Comparison of ENCODE assay signal across 8 cellular contexts in the genomic region with DNA sequence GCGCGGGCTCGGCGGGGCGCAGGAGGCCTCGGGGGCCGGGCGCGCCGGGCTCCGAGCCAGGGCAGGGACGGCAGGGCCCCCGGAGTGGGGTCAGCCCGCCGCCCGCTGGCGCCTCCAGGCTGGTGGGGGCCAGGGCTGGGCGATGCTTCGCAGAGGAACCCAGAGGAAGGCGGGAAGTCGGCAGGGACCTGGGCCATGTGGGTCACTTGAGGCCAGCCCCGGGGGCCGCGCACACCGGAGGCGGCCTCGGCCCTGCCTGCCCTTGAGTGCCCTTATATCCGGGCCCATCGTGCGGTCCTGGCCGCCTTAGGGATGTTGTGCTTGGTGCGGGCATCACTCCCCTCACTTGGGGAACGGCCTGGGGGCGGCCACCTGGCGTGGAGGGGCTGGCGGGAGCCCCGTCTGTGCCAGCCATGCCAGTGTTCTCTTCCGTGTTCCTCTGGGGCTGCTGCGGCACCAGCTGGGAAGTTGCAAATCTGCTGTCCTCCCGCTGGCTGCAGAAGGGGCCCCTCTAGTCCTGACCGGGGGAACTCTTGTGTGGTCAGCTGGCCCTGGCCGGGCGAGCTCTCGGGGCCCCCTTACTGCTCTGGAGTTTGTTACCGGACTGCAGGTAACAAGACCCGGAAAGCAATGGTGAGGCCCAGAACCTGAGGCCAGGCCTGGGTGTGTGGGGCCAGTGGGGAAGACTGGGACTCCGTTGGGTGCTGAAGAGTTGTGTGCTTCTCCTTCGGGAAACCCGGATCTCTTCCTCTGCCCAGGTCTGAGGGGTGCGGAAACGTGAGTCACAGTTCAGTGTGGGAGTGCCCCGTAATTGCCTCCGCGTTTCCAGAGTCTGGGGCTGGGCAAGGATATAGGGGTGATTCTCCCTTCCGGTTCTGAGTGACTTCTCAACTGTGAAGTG. TPM values are rescaled to one million over a fixed set of nuclear protein-coding genes. Genes with fewer than 3 reads are reported as not detected.
DNase-seq lines count a peak whose midpoint lies in the region; ATAC-seq and TF ChIP-seq lines count a peak whose summit lies in the region.

No MANE protein-coding gene starts in this region.

- no peaks in the 10 kb centered on the region for H3K9me3 Mint-ChIP-seq in activated CD8-positive, alpha-beta T cell treated with anti-CD3 and anti-CD28 coated beads, Interleukin-2, amount 10 ng/mL, durations not matched to agents 7 days and 5 days (ENCODE audit: insufficient read depth)

- H3K27me3 ChIP-seq in BE2C (no peaks in the 10 kb centered on the region), fibroblast of lung (ENCODE audit: control insufficient read depth, insufficient read depth, low read length) (no peaks in the 10 kb centered on the region), ovary (no peaks in the 10 kb centered on the region)

- H3K27ac Mint-ChIP-seq in activated CD8-positive, alpha-beta T cell treated with anti-CD3 and anti-CD28 coated beads, Interleukin-2, amount 10 ng/mL, durations not matched to agents 7 days and 5 days: peak overlapping the region; percentile 95

- no peak for TF ChIP-seq POLR2A in ovary (IDR thresholded peaks at IDR 0.05)

- TF ChIP-seq CTCF in BE2C (IDR thresholded peaks at IDR 0.05; ENCODE audit: low read depth, low read length) (no peak), fibroblast of lung (conservative IDR thresholded peaks at IDR 0.05 in 1 of 2, IDR thresholded peaks at IDR 0.05 in 1 of 2; ENCODE audit: low read depth in 1 of 2, low read length in 2 of 2) (no peak), ovary (IDR thresholded peaks at IDR 0.05) (no peak)

- H4K20me1 ChIP-seq in fibroblast of lung (ENCODE audit: control insufficient read depth, extremely low read depth, insufficient read depth, low read length): no peaks in the 10 kb centered on the region

- 1 to 3% (median 1%) methylated on average over 34 to 55 of the region's 55 CpGs for WGBS in ovary, 3 donors

- H3K4me1 ChIP-seq in BE2C: no peaks in the 10 kb centered on the region; the same call in 1 of the 2 replicates
- peaks cover 14% of the 10 kb centered on the region for H3K4me1 ChIP-seq in fibroblast of lung (ENCODE audit: control insufficient read depth, extremely low read depth, insufficient read depth, low read length)
- H3K4me1 ChIP-seq in ovary (ENCODE audit: insufficient read depth): peaks cover 22% of the 10 kb centered on the region

- H3K79me2 ChIP-seq in fibroblast of lung (ENCODE audit: control insufficient read depth, insufficient read depth, low read length): peaks cover 58% of the 10 kb centered on the region

- H3K36me3 ChIP-seq in BE2C (peaks cover 14% of the 10 kb centered on the region), fibroblast of lung (ENCODE audit: control insufficient read depth, insufficient read depth, low read length) (peaks cover 6% of the 10 kb centered on the region), ovary (no peaks in the 10 kb centered on the region)

- H3K4me3 ChIP-seq in BE2C (ENCODE audit: low read depth, low read length): peak overlapping the region; percentile 88
- H3K4me3 ChIP-seq in fibroblast of lung (replicated peaks in 1 of 4; ENCODE audit: control extremely low read depth in 1 of 4, insufficient read depth in 1 of 4, low read depth in 3 of 4, low read length in 4 of 4): peak overlapping the region; percentile 70 to 91 (median 82)
- H3K4me3 ChIP-seq in ovary: peak overlapping the region; percentile 59

- H3K9me3 ChIP-seq in BE2C (no peaks in the 10 kb centered on the region), fibroblast of lung (ENCODE audit: control insufficient read depth, insufficient read depth, low read depth, low read length) (no peaks in the 10 kb centered on the region), ovary (no peaks in the 10 kb centered on the region)

- peak; percentile 48 for DNase-seq in BE2C
- peak; percentile 80 for DNase-seq in LHCN-M2 (ENCODE audit: low read depth)
- peak; percentile 46 for DNase-seq in activated CD8-positive, alpha-beta T cell treated with anti-CD3 and anti-CD28 coated beads, Interleukin-2, amount 10 ng/mL, durations not matched to agents 7 days and 5 days
- DNase-seq in fibroblast of lung (ENCODE audit: low read depth in 2 of 2): peak; percentile 56 to 64
- DNase-seq in ovary: peak; percentile 50 to 73 (median 66)
- no peak for DNase-seq in putamen (ENCODE audit: low spot score)

- peak overlapping the region; percentile 82 for H3K27ac ChIP-seq in fibroblast of lung (ENCODE audit: insufficient read depth, low read length)
- H3K27ac ChIP-seq in ovary: peak overlapping the region; percentile 24 to 45

- H3K4me3 Mint-ChIP-seq in activated CD8-positive, alpha-beta T cell treated with anti-CD3 and anti-CD28 coated beads, Interleukin-2, amount 10 ng/mL, durations not matched to agents 7 days and 5 days: peak overlapping the region; percentile 93

- H3K4me1 Mint-ChIP-seq in activated CD8-positive, alpha-beta T cell treated with anti-CD3 and anti-CD28 coated beads, Interleukin-2, amount 10 ng/mL, durations not matched to agents 7 days and 5 days (ENCODE audit: low read depth): peaks cover 34% of the 10 kb centered on the region

- POLR2A ChIA-PET in activated CD8-positive, alpha-beta T cell treated with anti-CD3 and anti-CD28 coated beads, Interleukin-2, amount 10 ng/mL, durations not matched to agents 7 days and 5 days (lab: Charles Lee): interaction anchor here (0.8 to 1.4 kb wide), 7 partner anchors 8 to 157 kb away, joined by 3 read pairs; a partner anchor contains a TSS

- no peak for TF ChIP-seq EP300 in ovary (IDR thresholded peaks at IDR 0.05)

- H3K27me3 Mint-ChIP-seq in activated CD8-positive, alpha-beta T cell treated with anti-CD3 and anti-CD28 coated beads, Interleukin-2, amount 10 ng/mL, durations not matched to agents 7 days and 5 days (ENCODE audit: low read depth): no peaks in the 10 kb centered on the region

- peak overlapping the region; percentile 84 for H3K9ac ChIP-seq in fibroblast of lung (ENCODE audit: insufficient read depth, low read length)

- H2AFZ ChIP-seq in fibroblast of lung (ENCODE audit: low read length): no peak overlapping the region

- CTCF ChIA-PET in activated CD8-positive, alpha-beta T cell treated with anti-CD3 and anti-CD28 coated beads, Interleukin-2, amount 10 ng/mL, durations not matched to agents 7 days and 5 days (lab: Charles Lee): no interaction called here

- H3K36me3 Mint-ChIP-seq in activated CD8-positive, alpha-beta T cell treated with anti-CD3 and anti-CD28 coated beads, Interleukin-2, amount 10 ng/mL, durations not matched to agents 7 days and 5 days (ENCODE audit: low read depth): peaks cover 13% of the 10 kb centered on the region

- ATAC-seq in GM19455 (IDR thresholded peaks at IDR 0.05; ENCODE audit: unreplicated experiment) (peak; percentile 5), HG02571 (IDR thresholded peaks at IDR 0.05; ENCODE audit: unreplicated experiment) (no peak)
- ATAC-seq in activated CD8-positive, alpha-beta T cell treated with anti-CD3 and anti-CD28 coated beads, Interleukin-2, amount 10 ng/mL, durations not matched to agents 7 days and 5 days: peak; percentile 7

- intact Hi-C loops in ovary (cut with DNase I): loop anchor here in 1 of 4 donors (10.0 kb wide), 1 partner anchor 1156 kb away; no protein-coding TSS in a partner anchor

- H3K4me2 ChIP-seq in fibroblast of lung (ENCODE audit: extremely low read depth, insufficient read depth, low read length): peak overlapping the region; percentile 64

RNA-seq across cellular contexts. Expression of a gene that starts 0.8 kb away (rescaled TPM):
- polyA plus RNA-seq in BE2C (2012; ENCODE audit: insufficient read depth, insufficient read length, low read depth): 198 TPM
- 66.5 and 71.1 TPM in 2 replicates for total RNA-seq in LHCN-M2 (2014; rRNA removed)
- 19.5 TPM for polyA plus RNA-seq in LHCN-M2 (2012)
- total RNA-seq in activated CD8-positive, alpha-beta T cell treated with anti-CD3 and anti-CD28 coated beads, Interleukin-2, amount 10 ng/mL, durations not matched to agents 7 days and 5 days: 10 to 100 TPM; 85.3 to 93.0 TPM
- 16.4 and 21.3 TPM in 2 replicates for total RNA-seq in fibroblast of lung
- 4.1 and 7.8 TPM in 2 replicates for polyA plus RNA-seq in fibroblast of lung
- 11.5 and 21.2 TPM in 2 replicates for polyA plus RNA-seq in fibroblast of lung (2012)
- 9.6 and 15.3 TPM in 2 replicates for polyA minus RNA-seq in fibroblast of lung (ENCODE audit: low replicate concordance)
- total RNA-seq in ovary: 10 to 100 TPM; 16.9 to 38.9 (median 30.5) TPM
- polyA plus RNA-seq in ovary: 10 to 100 TPM in 1 of 2 donors, 1 to 10 TPM in 1; 1.6 to 19.4 TPM

RNA-seq across cellular contexts. Expression of a gene that starts 31.8 kb away (rescaled TPM):
- 0.91 TPM for polyA plus RNA-seq in BE2C (2012; ENCODE audit: insufficient read depth, insufficient read length, low read depth)
- 0.06 TPM in 1 of 2 replicates, not detected in the other for total RNA-seq in LHCN-M2 (2014; rRNA removed)
- polyA plus RNA-seq in LHCN-M2 (2012): 0.02 TPM
- not detected for total RNA-seq in activated CD8-positive, alpha-beta T cell treated with anti-CD3 and anti-CD28 coated beads, Interleukin-2, amount 10 ng/mL, durations not matched to agents 7 days and 5 days
- not detected in 2 replicates for total RNA-seq in fibroblast of lung
- not detected in 2 replicates for polyA plus RNA-seq in fibroblast of lung
- polyA plus RNA-seq in fibroblast of lung (2012): not detected in 2 replicates
- not detected in 2 replicates for polyA minus RNA-seq in fibroblast of lung (ENCODE audit: low replicate concordance)
- total RNA-seq in ovary: not detected
- polyA plus RNA-seq in ovary: not detected

RNA-seq across cellular contexts. Expression of a gene that starts 38.4 kb away (rescaled TPM):
- 13.5 TPM for polyA plus RNA-seq in BE2C (2012; ENCODE audit: insufficient read depth, insufficient read length, low read depth)
- total RNA-seq in LHCN-M2 (2014; rRNA removed): 0.11 TPM in 1 of 2 replicates, not detected in the other
- polyA plus RNA-seq in LHCN-M2 (2012): not detected
- 1 to 10 TPM; 1.6 TPM for total RNA-seq in activated CD8-positive, alpha-beta T cell treated with anti-CD3 and anti-CD28 coated beads, Interleukin-2, amount 10 ng/mL, durations not matched to agents 7 days and 5 days
- total RNA-seq in fibroblast of lung: 2.1 and 3.3 TPM in 2 replicates
- polyA plus RNA-seq in fibroblast of lung: 0.34 and 0.66 TPM in 2 replicates
- polyA plus RNA-seq in fibroblast of lung (2012): 1.0 and 1.5 TPM in 2 replicates
- polyA minus RNA-seq in fibroblast of lung (ENCODE audit: low replicate concordance): 0.30 and 0.63 TPM in 2 replicates
- total RNA-seq in ovary: 10 to 100 TPM in 1 of 7 donors, 1 to 10 TPM in 6; 3.2 to 15.4 (median 5.0) TPM
- 1 to 10 TPM in 1 of 2 donors, under 1 TPM in 1; 0.53 to 5.9 TPM for polyA plus RNA-seq in ovary

RNA-seq across cellular contexts. Expression of a gene that starts 41.4 kb away (rescaled TPM):
- 116 TPM for polyA plus RNA-seq in BE2C (2012; ENCODE audit: insufficient read depth, insufficient read length, low read depth)
- total RNA-seq in LHCN-M2 (2014; rRNA removed) (46.7 and 51.4 TPM in 2 replicates), fibroblast of lung (20.5 and 22.3 TPM in 2 replicates), ovary (10 to 100 TPM; 24.1 to 47.7 (median 39.8) TPM)
- 20.0 TPM for polyA plus RNA-seq in LHCN-M2 (2012)
- 10 to 100 TPM; 41.2 to 43.0 TPM for total RNA-seq in activated CD8-positive, alpha-beta T cell treated with anti-CD3 and anti-CD28 coated beads, Interleukin-2, amount 10 ng/mL, durations not matched to agents 7 days and 5 days
- polyA plus RNA-seq in fibroblast of lung (11.2 and 13.0 TPM in 2 replicates), ovary (10 to 100 TPM in 1 of 2 donors, 1 to 10 TPM in 1; 4.3 to 36.3 TPM)
- polyA plus RNA-seq in fibroblast of lung (2012): 14.7 and 21.0 TPM in 2 replicates
- 26.8 and 47.5 TPM in 2 replicates for polyA minus RNA-seq in fibroblast of lung (ENCODE audit: low replicate concordance)
